In the genomic region with DNA sequence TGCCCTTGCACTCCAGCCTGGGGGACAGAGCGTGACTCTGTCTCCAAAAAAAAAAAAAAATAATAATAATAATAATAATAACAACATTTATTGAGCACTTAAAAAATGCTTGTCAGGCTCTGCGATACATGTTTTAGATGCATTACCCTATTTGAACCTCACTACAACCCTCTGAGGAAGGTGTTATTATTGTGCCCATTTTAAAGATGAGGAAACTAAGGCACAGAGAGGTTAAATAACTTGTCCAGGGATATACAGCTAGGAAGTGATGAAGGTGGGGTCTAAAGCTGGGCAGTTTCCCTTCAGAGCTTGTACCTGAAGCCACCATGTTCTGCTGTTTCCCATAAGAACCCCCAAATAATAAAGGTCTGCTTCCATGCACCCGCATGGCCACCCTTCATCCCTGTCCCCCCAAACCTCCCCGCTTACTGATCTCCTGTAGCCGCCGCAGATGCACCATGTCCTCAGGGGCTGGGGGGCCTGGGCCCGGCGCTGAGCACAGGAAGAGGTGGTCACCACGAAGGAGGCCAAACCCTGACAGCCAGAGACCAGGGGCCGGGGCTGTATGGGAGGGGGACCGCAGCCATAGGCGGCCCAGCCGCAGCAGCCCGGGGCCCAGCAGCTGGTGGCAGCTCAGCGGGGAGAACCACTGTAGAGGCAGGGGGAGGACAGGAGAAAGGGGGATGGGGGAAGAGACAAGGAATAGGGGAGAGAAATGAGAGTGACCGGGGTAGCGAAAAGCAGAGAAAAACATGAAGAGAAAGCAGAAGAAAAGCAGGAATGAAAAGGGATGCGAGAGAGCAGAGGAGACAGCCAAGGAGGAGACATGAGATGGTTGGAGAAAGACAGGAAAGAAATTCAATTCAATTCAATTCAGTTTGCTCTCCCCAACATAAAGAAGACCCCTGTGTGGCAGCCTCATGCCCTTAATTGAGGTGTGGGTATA, we compare ENCODE assay signal across 21 cellular contexts. TPM values are rescaled to one million over a fixed set of nuclear protein-coding genes. Genes with fewer than 3 reads are reported as not detected.
DNase-seq lines count a peak whose midpoint lies in the region; ATAC-seq, FAIRE-seq and TF ChIP-seq lines count a peak whose summit lies in the region.
"Had no signal": no experiment of that assay in that cellular context is flagged by ENCODE, and none has a peak within 500 bp of the region (broad histone marks: within the 10 kb centered on the region; RNA-seq: fewer than 3 reads in every experiment).

No MANE protein-coding gene starts in this region.

- TF ChIP-seq CTCF in WTC11 (IDR thresholded peaks at IDR 0.05) (no peak), H1 (IDR thresholded peaks at IDR 0.05; ENCODE audit: control extremely low read depth in 1 of 3, insufficient read depth in 1 of 3, low read depth in 1 of 3, low read length in 3 of 3) (no peak)

- DNase-seq in activated naive CD4-positive, alpha-beta T cell treated with anti-CD3 and anti-CD28 coated beads, Interleukin-2, amount 50 U/mL, for 16 hours: no peak
- DNase-seq in WTC11 (ENCODE audit: low spot score) (no peak), H1 (ENCODE audit: low read depth in 1 of 2, low spot score in 2 of 2) (no peak), cerebellar nuclear complex (lab: John Stamatoyannopoulos, UW) (no peak), UCSD-AML1 (lab: John Stamatoyannopoulos, UW; ENCODE audit: unreplicated experiment) (no peak)
- DNase-seq: Caco-2; CD4-positive, CD25-positive, alpha-beta regulatory T cell; CD8-positive, alpha-beta T cell; DMS153; DND-41; GM23248 had no signal

- no peaks in the 10 kb centered on the region for H3K9me3 Mint-ChIP-seq in activated naive CD4-positive, alpha-beta T cell treated with anti-CD3 and anti-CD28 coated beads, Interleukin-2, amount 50 U/mL, for 24 hours
- no peaks in the 10 kb centered on the region for H3K9me3 Mint-ChIP-seq in WTC11
- H3K9me3 Mint-ChIP-seq: CD4-positive, CD25-positive, alpha-beta regulatory T cell; CD8-positive, alpha-beta T cell had no signal

- H3K27me3 Mint-ChIP-seq in activated naive CD4-positive, alpha-beta T cell treated with anti-CD3 and anti-CD28 coated beads, Interleukin-2, amount 50 U/mL, for 24 hours: no peaks in the 10 kb centered on the region
- no peaks in the 10 kb centered on the region for H3K27me3 Mint-ChIP-seq in WTC11 (ENCODE audit: low read depth)

- no peak overlapping the region for H2BK20ac ChIP-seq in H1 (ENCODE audit: low read length)

- no peaks in the 10 kb centered on the region for H3K79me2 ChIP-seq in H1 (ENCODE audit: control insufficient read depth in 1 of 2, insufficient read depth in 2 of 2, low read length in 2 of 2)

- H4K8ac ChIP-seq in H1 (ENCODE audit: extremely low read depth, insufficient read depth, low read length): no peak overlapping the region

- no peak overlapping the region for H3K27ac ChIP-seq in H1 (ENCODE audit: low read depth, low read length)
- H3K27ac ChIP-seq: 22Rv1, BLaER1, C4-2B, GM23248 had no signal

- no peak overlapping the region for H3K4ac ChIP-seq in H1 (replicated peaks; ENCODE audit: insufficient read length, low read depth, low read length)

- no peak overlapping the region for H2BK12ac ChIP-seq in H1 (ENCODE audit: low read depth, low read length)

- no peaks in the 10 kb centered on the region for H3K9me3 ChIP-seq in H1 (ENCODE audit: insufficient read depth in 2 of 2, low read depth in 1 of 2, low read length in 1 of 2)
- H3K9me3 ChIP-seq: BLaER1, Caco-2, HAP-1 had no signal

- H2BK120ac ChIP-seq in H1 (replicated peaks; ENCODE audit: low read depth, low read length): no peak overlapping the region

- POLR2A ChIA-PET in WTC11 (lab: Charles Lee) (no interaction called here), H1 (lab: Charles Lee; ENCODE audit: partially characterized antibody) (interaction anchor here (0.6 to 1.8 kb wide), 4 partner anchors 10 to 22 kb away, joined by 3 to 4 read pairs (median 4); no protein-coding TSS in a partner anchor)

- 0 out of 2 replicates have a peak overlapping the region, but pooled peaks have one; percentile 24 for H2BK5ac ChIP-seq in H1 (ENCODE audit: low read depth, low read length)

- peaks cover 9 to 31% (median 19%) of the 10 kb centered on the region in 4 experiments; a peak in 7 of 8 replicates for H3K36me3 ChIP-seq in H1 (ENCODE audit: control insufficient read depth in 2 of 4, insufficient read depth in 4 of 4, low read length in 3 of 4)
- H3K36me3 ChIP-seq: BLaER1 had no signal

- peaks cover 4% of the 10 kb centered on the region for H3K4me1 Mint-ChIP-seq in activated naive CD4-positive, alpha-beta T cell treated with anti-CD3 and anti-CD28 coated beads, Interleukin-2, amount 50 U/mL, for 24 hours
- peaks cover 11% of the 10 kb centered on the region for H3K4me1 Mint-ChIP-seq in WTC11

- H3K18ac ChIP-seq in H1 (ENCODE audit: extremely low read depth, low read length): no peak overlapping the region

- H3K23me2 ChIP-seq in H1 (ENCODE audit: low read depth, low read length): no peaks in the 10 kb centered on the region

- 88% methylated on average over 15 of the region's 18 CpGs; no CpG with 5 or more reads in 1 of the 2 experiments for WGBS in H1 (ENCODE audit: extremely low coverage in 1 of 2, insufficient coverage in 1 of 2, insufficient read length in 1 of 2, insufficient replicate concordance in 2 of 2, low coverage in 1 of 2, low lambda C conversion rate in 2 of 2, missing lambda C conversion rate in 1 of 2), 2 experiments

- H2AFZ ChIP-seq in H1 (ENCODE audit: low read length): no peak overlapping the region
- H2AFZ ChIP-seq: GM23248 had no signal

- H3K4me2 ChIP-seq in H1 (ENCODE audit: insufficient read depth in 1 of 2, low read depth in 2 of 2, low read length in 2 of 2): no peak overlapping the region

- no peak overlapping the region for H3K56ac ChIP-seq in H1 (replicated peaks; ENCODE audit: insufficient read length, low read depth, low read length)

- H4K5ac ChIP-seq in H1 (ENCODE audit: insufficient read length, low read depth, low read length): no peak overlapping the region

- no peak for FAIRE-seq in H1 (lab: Jason Lieb, UNC)
- FAIRE-seq: A204.1, G401.6, GM12892 had no signal

- no peak overlapping the region for H3K23ac ChIP-seq in H1 (ENCODE audit: insufficient read length)

- peaks cover 0 to 3% of the 10 kb centered on the region in 2 experiments for H4K20me1 ChIP-seq in H1 (replicated peaks in 1 of 2; ENCODE audit: control insufficient read depth in 1 of 2, insufficient read depth in 2 of 2, low read length in 2 of 2)
- H4K20me1 ChIP-seq: BLaER1 had no signal

- no peak overlapping the region for H3K4me3 ChIP-seq in H1 (ENCODE audit: extremely low read depth in 1 of 4, insufficient read depth in 2 of 4, low read depth in 3 of 4, low read length in 4 of 4)
- H3K4me3 ChIP-seq: BLaER1, GM23248, HAP-1 had no signal

- TF ChIP-seq EP300 in H1 (IDR thresholded peaks at IDR 0.05; ENCODE audit: borderline replicate concordance in 1 of 2, low read depth in 2 of 2, low read length in 2 of 2): no peak

- no peak overlapping the region for H2BK15ac ChIP-seq in H1 (ENCODE audit: low read length)

- CTCF ChIA-PET in WTC11 (lab: Charles Lee): interaction anchor here (1.4 to 2.0 kb wide), 4 partner anchors 26 to 346 kb away, joined by 5 to 15 read pairs (median 9); a partner anchor contains a TSS
- CTCF ChIA-PET in H1 (lab: Charles Lee; ENCODE audit: partially characterized antibody): interaction anchor here (0.6 to 11.0 kb wide), 10 partner anchors 12 to 332 kb away, joined by 3 to 137 read pairs (median 7); a partner anchor contains a TSS

- H3K4me3 Mint-ChIP-seq in activated naive CD4-positive, alpha-beta T cell treated with anti-CD3 and anti-CD28 coated beads, Interleukin-2, amount 50 U/mL, for 24 hours: no peak overlapping the region
- H3K4me3 Mint-ChIP-seq in WTC11: no peak overlapping the region
- H3K4me3 Mint-ChIP-seq: B cell; CD4-positive, CD25-positive, alpha-beta regulatory T cell; CD8-positive, alpha-beta T cell had no signal

- no peaks in the 10 kb centered on the region for H3K36me3 Mint-ChIP-seq in activated naive CD4-positive, alpha-beta T cell treated with anti-CD3 and anti-CD28 coated beads, Interleukin-2, amount 50 U/mL, for 24 hours
- H3K36me3 Mint-ChIP-seq in WTC11: peaks cover 45% of the 10 kb centered on the region
- H3K36me3 Mint-ChIP-seq: CD4-positive, CD25-positive, alpha-beta regulatory T cell; CD8-positive, alpha-beta T cell had no signal

- H2AK5ac ChIP-seq in H1 (ENCODE audit: low read depth, low read length): no peak overlapping the region

- H3K79me1 ChIP-seq in H1 (ENCODE audit: low read depth, low read length): no peaks in the 10 kb centered on the region

- H3K4me1 ChIP-seq in H1 (replicated peaks in 1 of 4; ENCODE audit: control insufficient read depth in 3 of 4, insufficient read depth in 4 of 4, low read length in 3 of 4): no peaks in the 10 kb centered on the region
- H3K4me1 ChIP-seq: Caco-2, HAP-1 had no signal

- no peak overlapping the region for H4K91ac ChIP-seq in H1 (replicated peaks; ENCODE audit: insufficient read length, low read length)

- TF ChIP-seq RAD21 in H1 (IDR thresholded peaks at IDR 0.05 in 1 of 2, conservative IDR thresholded peaks at IDR 0.05 in 1 of 2; ENCODE audit: low read depth in 2 of 2, low read length in 2 of 2): no peak

- H3K27me3 ChIP-seq in H1 (replicated peaks in 1 of 4; ENCODE audit: control insufficient read depth in 3 of 4, extremely low read depth in 1 of 4, insufficient read depth in 3 of 4, low read length in 3 of 4): no peaks in the 10 kb centered on the region
- H3K27me3 ChIP-seq: BLaER1 had no signal

- H3K9ac ChIP-seq in H1 (replicated peaks in 1 of 4; ENCODE audit: extremely low read depth in 1 of 4, low read depth in 3 of 4, low read length in 3 of 4): no peak overlapping the region
- H3K9ac ChIP-seq: BLaER1, GM23248 had no signal

- no peak overlapping the region for H3K14ac ChIP-seq in H1 (ENCODE audit: insufficient read length)

- no peak for TF ChIP-seq POLR2A in H1 (IDR thresholded peaks at IDR 0.05; ENCODE audit: control extremely low read depth in 1 of 2, low read depth in 2 of 2, low read length in 2 of 2)

- no peak for ATAC-seq in WTC11
- no peak for ATAC-seq in GM21526 (IDR thresholded peaks at IDR 0.05; ENCODE audit: low FRiP score, unreplicated experiment)
- ATAC-seq: CD8-positive, alpha-beta T cell had no signal

- H3K27ac Mint-ChIP-seq in activated naive CD4-positive, alpha-beta T cell treated with anti-CD3 and anti-CD28 coated beads, Interleukin-2, amount 50 U/mL, for 24 hours: peak overlapping the region; percentile 7
- peak overlapping the region; percentile 57 for H3K27ac Mint-ChIP-seq in WTC11
- H3K27ac Mint-ChIP-seq: B cell; CD8-positive, alpha-beta T cell had no signal

RNA-seq across cellular contexts. Expression of a gene that starts 15.1 kb away (rescaled TPM):
- total RNA-seq in WTC11 (2021): 43.6 to 50.3 TPM (median 44.8 TPM) in 3 replicates
- total RNA-seq in H1 (2021; fragmentation: NEBNext Ultra II Directional; extraction: Animal tissue kit (Norgen Biotek cat#: 25700)): 30.1 and 32.2 TPM in 2 replicates
- 22.0 and 36.8 TPM in 2 replicates for polyA plus RNA-seq in H1 (2011; rRNA removed)
- polyA plus RNA-seq in H1 (2011; cell fraction: cytosol; rRNA removed): 51.4 TPM
- 345 TPM for polyA plus RNA-seq in H1 (2011; cell fraction: nucleus; rRNA removed)
- polyA plus RNA-seq in H1 (2012, experiment 1 of 2): 26.3 to 30.1 TPM (median 27.0 TPM) in 4 replicates
- polyA plus RNA-seq in H1 (2012, experiment 2 of 2): 13.2 TPM
- polyA plus RNA-seq in H1 (2013, experiment 1 of 2): 22.6 TPM
- polyA plus RNA-seq in H1 (2013, experiment 2 of 2): 19.8 TPM
- polyA minus RNA-seq in H1 (2011; rRNA and poly(A)+ RNA removed): 16.2 and 17.4 TPM in 2 replicates
- polyA minus RNA-seq in H1 (2011; cell fraction: cytosol; rRNA and poly(A)+ RNA removed): 15.9 TPM
- 56.3 TPM for polyA minus RNA-seq in H1 (2011; cell fraction: nucleus; rRNA and poly(A)+ RNA removed)

RNA-seq across cellular contexts. Expression of a gene that starts 15.8 kb away (rescaled TPM):
- total RNA-seq in WTC11 (2021): 51.2 to 60.4 TPM (median 53.4 TPM) in 3 replicates
- 45.7 and 48.6 TPM in 2 replicates for total RNA-seq in H1 (2021; fragmentation: NEBNext Ultra II Directional; extraction: Animal tissue kit (Norgen Biotek cat#: 25700))
- 14.4 and 19.7 TPM in 2 replicates for polyA plus RNA-seq in H1 (2011; rRNA removed)
- polyA plus RNA-seq in H1 (2011; cell fraction: cytosol; rRNA removed): 15.0 TPM
- polyA plus RNA-seq in H1 (2011; cell fraction: nucleus; rRNA removed): 74.7 TPM
- 34.7 to 39.3 TPM (median 37.2 TPM) in 4 replicates for polyA plus RNA-seq in H1 (2012, experiment 1 of 2)
- 33.8 TPM for polyA plus RNA-seq in H1 (2012, experiment 2 of 2)
- 27.3 TPM for polyA plus RNA-seq in H1 (2013, experiment 1 of 2)
- polyA plus RNA-seq in H1 (2013, experiment 2 of 2): 25.0 TPM
- polyA minus RNA-seq in H1 (2011; rRNA and poly(A)+ RNA removed): 20.9 and 22.2 TPM in 2 replicates
- polyA minus RNA-seq in H1 (2011; cell fraction: cytosol; rRNA and poly(A)+ RNA removed): 20.5 TPM
- 27.6 TPM for polyA minus RNA-seq in H1 (2011; cell fraction: nucleus; rRNA and poly(A)+ RNA removed)

RNA-seq across cellular contexts. Expression of a gene that starts 29.5 kb away (rescaled TPM):
- total RNA-seq in WTC11 (2021): 19.3 to 23.8 TPM (median 21.4 TPM) in 3 replicates
- 18.6 and 19.2 TPM in 2 replicates for total RNA-seq in H1 (2021; fragmentation: NEBNext Ultra II Directional; extraction: Animal tissue kit (Norgen Biotek cat#: 25700))
- 23.7 and 33.1 TPM in 2 replicates for polyA plus RNA-seq in H1 (2011; rRNA removed)
- 31.2 TPM for polyA plus RNA-seq in H1 (2011; cell fraction: cytosol; rRNA removed)
- polyA plus RNA-seq in H1 (2011; cell fraction: nucleus; rRNA removed): 117 TPM
- polyA plus RNA-seq in H1 (2012, experiment 1 of 2): 12.5 to 21.6 TPM (median 17.8 TPM) in 4 replicates
- polyA plus RNA-seq in H1 (2012, experiment 2 of 2): 17.0 TPM
- 19.0 TPM for polyA plus RNA-seq in H1 (2013, experiment 1 of 2)
- polyA plus RNA-seq in H1 (2013, experiment 2 of 2): 17.6 TPM
- 11.9 and 13.3 TPM in 2 replicates for polyA minus RNA-seq in H1 (2011; rRNA and poly(A)+ RNA removed)
- 7.9 TPM for polyA minus RNA-seq in H1 (2011; cell fraction: cytosol; rRNA and poly(A)+ RNA removed)
- polyA minus RNA-seq in H1 (2011; cell fraction: nucleus; rRNA and poly(A)+ RNA removed): 18.7 TPM

RNA-seq across cellular contexts. Expression of a gene that starts 29.6 kb away (rescaled TPM):
- 84.7 to 96.2 TPM (median 94.5 TPM) in 3 replicates for total RNA-seq in WTC11 (2021)
- total RNA-seq in H1 (2021; fragmentation: NEBNext Ultra II Directional; extraction: Animal tissue kit (Norgen Biotek cat#: 25700)): 98.5 and 99.0 TPM in 2 replicates
- 120 and 124 TPM in 2 replicates for polyA plus RNA-seq in H1 (2011; rRNA removed)
- 136 TPM for polyA plus RNA-seq in H1 (2011; cell fraction: cytosol; rRNA removed)
- 146 TPM for polyA plus RNA-seq in H1 (2011; cell fraction: nucleus; rRNA removed)
- polyA plus RNA-seq in H1 (2012, experiment 1 of 2): 97.2 to 108 TPM (median 102 TPM) in 4 replicates
- 126 TPM for polyA plus RNA-seq in H1 (2012, experiment 2 of 2)
- polyA plus RNA-seq in H1 (2013, experiment 1 of 2): 75.7 TPM
- polyA plus RNA-seq in H1 (2013, experiment 2 of 2): 75.1 TPM
- polyA minus RNA-seq in H1 (2011; rRNA and poly(A)+ RNA removed): 143 and 172 TPM in 2 replicates
- 76.8 TPM for polyA minus RNA-seq in H1 (2011; cell fraction: cytosol; rRNA and poly(A)+ RNA removed)
- 65.7 TPM for polyA minus RNA-seq in H1 (2011; cell fraction: nucleus; rRNA and poly(A)+ RNA removed)

RNA-seq across cellular contexts. Expression of a gene that starts 47.5 kb away (rescaled TPM):
- 90.9 to 109 TPM (median 96.0 TPM) in 3 replicates for total RNA-seq in WTC11 (2021)
- 107 and 114 TPM in 2 replicates for total RNA-seq in H1 (2021; fragmentation: NEBNext Ultra II Directional; extraction: Animal tissue kit (Norgen Biotek cat#: 25700))
- polyA plus RNA-seq in H1 (2011; rRNA removed): 61.2 and 70.9 TPM in 2 replicates
- polyA plus RNA-seq in H1 (2011; cell fraction: cytosol; rRNA removed): 48.9 TPM
- polyA plus RNA-seq in H1 (2011; cell fraction: nucleus; rRNA removed): 141 TPM
- 75.5 to 89.0 TPM (median 87.1 TPM) in 4 replicates for polyA plus RNA-seq in H1 (2012, experiment 1 of 2)
- polyA plus RNA-seq in H1 (2012, experiment 2 of 2): 29.3 TPM
- 88.0 TPM for polyA plus RNA-seq in H1 (2013, experiment 1 of 2)
- 97.4 TPM for polyA plus RNA-seq in H1 (2013, experiment 2 of 2)
- 87.4 and 92.8 TPM in 2 replicates for polyA minus RNA-seq in H1 (2011; rRNA and poly(A)+ RNA removed)
- polyA minus RNA-seq in H1 (2011; cell fraction: cytosol; rRNA and poly(A)+ RNA removed): 48.5 TPM
- 88.3 TPM for polyA minus RNA-seq in H1 (2011; cell fraction: nucleus; rRNA and poly(A)+ RNA removed)
